15 cellular contexts compared by ENCODE assay signal in the genomic region with DNA sequence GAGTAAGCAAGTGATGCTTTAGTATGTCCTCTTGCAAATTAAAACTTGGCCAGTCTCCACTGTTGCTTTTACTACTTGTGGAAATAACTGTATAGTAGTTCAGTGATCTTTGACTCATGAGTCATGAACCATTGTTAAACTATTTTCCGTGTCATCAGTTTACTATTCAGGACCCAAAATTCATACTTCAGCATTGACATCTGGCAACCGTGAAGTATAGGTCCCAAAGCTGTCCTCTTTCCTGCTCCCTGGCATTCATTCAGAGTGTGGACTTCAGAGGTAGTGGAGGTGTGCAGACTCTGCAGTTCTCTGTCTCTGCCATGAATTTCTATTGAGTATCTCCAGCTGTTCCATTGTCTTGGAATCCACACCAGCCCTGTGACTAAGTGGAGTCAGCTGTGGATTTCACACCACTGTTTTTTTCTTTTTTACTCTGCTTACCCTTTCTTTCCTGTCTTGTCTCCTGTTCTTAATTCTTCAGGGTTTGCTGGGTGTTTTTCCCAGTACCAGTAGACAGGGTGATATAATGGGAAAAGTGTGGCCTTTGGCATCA. TPM values are rescaled to one million over a fixed set of nuclear protein-coding genes. Genes with fewer than 3 reads are reported as not detected.
DNase-seq lines count a peak whose midpoint lies in the region; ATAC-seq, FAIRE-seq and TF ChIP-seq lines count a peak whose summit lies in the region.
"Had no signal": no experiment of that assay in that cellular context is flagged by ENCODE, and none has a peak within 500 bp of the region (broad histone marks: within the 10 kb centered on the region; RNA-seq: fewer than 3 reads in every experiment).

No MANE protein-coding gene starts in this region.

- H3K4me3 Mint-ChIP-seq in MCF 10A (ENCODE audit: unreplicated experiment), result no peak overlapping the region
- H3K4me3 Mint-ChIP-seq in stimulated activated naive B cell treated with anti-CD40 and anti-IgM and Interleukin-4, amounts not matched to agents 10 μg/mL and 1 μg/mL and 100 μg/mL, for 72 hours, result no peak overlapping the region
- H3K4me3 Mint-ChIP-seq: activated naive CD8-positive, alpha-beta T cell treated with anti-CD3 and anti-CD28 coated beads, Interleukin-2, amount 50 U/mL, for 24 hours had no signal

- no peaks in the 10 kb centered on the region for H3K27me3 ChIP-seq in breast epithelium
- H3K27me3 ChIP-seq in K562 (ENCODE audit: control insufficient read depth in 2 of 2, insufficient read depth in 2 of 2, low read length in 2 of 2), result no peaks in the 10 kb centered on the region
- no peaks in the 10 kb centered on the region for H3K27me3 ChIP-seq in transverse colon
- H3K27me3 ChIP-seq: suprapubic skin had no signal

- no peaks in the 10 kb centered on the region for H3K27me3 Mint-ChIP-seq in MCF 10A (ENCODE audit: insufficient read depth, unreplicated experiment)
- H3K27me3 Mint-ChIP-seq in stimulated activated naive B cell treated with anti-CD40 and anti-IgM and Interleukin-4, amounts not matched to agents 10 μg/mL and 1 μg/mL and 100 μg/mL, for 72 hours, result no peaks in the 10 kb centered on the region
- H3K27me3 Mint-ChIP-seq: activated naive CD8-positive, alpha-beta T cell treated with anti-CD3 and anti-CD28 coated beads, Interleukin-2, amount 50 U/mL, for 24 hours had no signal

- no peaks in the 10 kb centered on the region for H3K36me3 Mint-ChIP-seq in MCF 10A (ENCODE audit: insufficient read depth, unreplicated experiment)
- H3K36me3 Mint-ChIP-seq in stimulated activated naive B cell treated with anti-CD40 and anti-IgM and Interleukin-4, amounts not matched to agents 10 μg/mL and 1 μg/mL and 100 μg/mL, for 72 hours, result peaks cover 12 to 25% of the 10 kb centered on the region in 2 donors

- CTCF ChIA-PET in MCF 10A (lab: Yijun Ruan, JAX), result interaction anchor here (0.8 to 2.0 kb wide), 4 partner anchors 11 to 180 kb away, joined by 3 to 6 read pairs (median 5); no protein-coding TSS in a partner anchor
- CTCF ChIA-PET in K562 (lab: Yijun Ruan, JAX; ENCODE audit: low intra/inter-chr PET ratio), result no interaction called here

- peak; percentile 29 for DNase-seq in MCF 10A (ENCODE audit: unreplicated experiment)
- no peak for DNase-seq in breast epithelium (ENCODE audit: low spot score in 2 of 2)
- no peak for DNase-seq in K562 (ENCODE audit: extremely low read depth in 1 of 4, low spot score in 3 of 4)
- peak; percentile 29 for DNase-seq in hepatic stellate cell (ENCODE audit: low spot score)
- DNase-seq in transverse colon, result no peak
- no peak for DNase-seq in stimulated activated naive B cell treated with anti-CD40 and anti-IgM and Interleukin-4, amounts not matched to agents 10 μg/mL and 1 μg/mL and 100 μg/mL, for 72 hours
- DNase-seq in hypothalamus (lab: John Stamatoyannopoulos, UW), result no peak
- DNase-seq: activated naive CD8-positive, alpha-beta T cell treated with anti-CD3 and anti-CD28 coated beads, Interleukin-2, amount 50 U/mL, for 24 hours; DMS79 treated with DMSO at 0.1 percent for 48 hours; NCI-H1417; NK-92 treated with Interleukin-12 subunit alpha and Interleukin-12 subunit beta, amount 100 ng/mL, for 24 hours; occipital lobe had no signal

- H3K9me3 ChIP-seq in breast epithelium, result no peaks in the 10 kb centered on the region
- H3K9me3 ChIP-seq in K562 (replicated peaks; ENCODE audit: control insufficient read depth, insufficient read depth, low read depth, low read length), result no peaks in the 10 kb centered on the region
- no peaks in the 10 kb centered on the region for H3K9me3 ChIP-seq in transverse colon
- H3K9me3 ChIP-seq: suprapubic skin had no signal

- H2AFZ ChIP-seq in K562 (ENCODE audit: low read depth, low read length), result no peak overlapping the region

- TF ChIP-seq CTCF in MCF 10A (IDR thresholded peaks at IDR 0.05; ENCODE audit: unreplicated experiment), result no peak
- no peak for TF ChIP-seq CTCF in breast epithelium (IDR thresholded peaks at IDR 0.05)
- no peak for TF ChIP-seq CTCF in K562 (IDR thresholded peaks at IDR 0.05 in 2 of 3, conservative IDR thresholded peaks at IDR 0.05 in 1 of 3; ENCODE audit: insufficient read depth in 2 of 3, low read depth in 1 of 3, low read length in 3 of 3)
- no peak for TF ChIP-seq CTCF in transverse colon (IDR thresholded peaks at IDR 0.05)

- H3K9me1 ChIP-seq in K562 (ENCODE audit: control insufficient read depth, insufficient read depth, low read length), result no peaks in the 10 kb centered on the region

- BruUV-seq in MCF 10A (replicated peaks; lab: Mats Ljungman, UMichigan), result no TSS peak
- no TSS peak for BruUV-seq in K562 (replicated peaks; lab: Mats Ljungman, UMichigan)

- WGBS in K562 (ENCODE audit: insufficient coverage, low coverage, missing lambda C conversion rate), result 17% methylated on average over 2 of the region's 2 CpGs
- 36% methylated on average over 2 of the region's 2 CpGs; no CpG with 5 or more reads in 1 of the 2 donors for WGBS in transverse colon (ENCODE audit: low coverage in 1 of 2), 2 donors

- ATAC-seq in K562 (no peak; the same call in 2 of the 3 replicates), GM18909 (IDR thresholded peaks at IDR 0.05; ENCODE audit: poor library complexity, unreplicated experiment) (no peak)
- no peak for ATAC-seq in stimulated activated naive B cell treated with anti-CD40 and anti-IgM and Interleukin-4, amounts not matched to agents 10 μg/mL and 1 μg/mL and 100 μg/mL, for 72 hours (replicated peaks)
- ATAC-seq: activated naive CD8-positive, alpha-beta T cell treated with anti-CD3 and anti-CD28 coated beads, Interleukin-2, amount 50 U/mL, for 24 hours had no signal

- no peaks in the 10 kb centered on the region for H3K79me2 ChIP-seq in K562 (ENCODE audit: control insufficient read depth, insufficient read depth, low read length)

- no peak for TF ChIP-seq POLR2A in breast epithelium (IDR thresholded peaks at IDR 0.05)
- no peak for TF ChIP-seq POLR2A in K562 (conservative IDR thresholded peaks at IDR 0.05)
- TF ChIP-seq POLR2A in transverse colon (IDR thresholded peaks at IDR 0.05), result no peak

- H3K9me3 Mint-ChIP-seq in MCF 10A (ENCODE audit: unreplicated experiment), result no peaks in the 10 kb centered on the region
- H3K9me3 Mint-ChIP-seq in stimulated activated naive B cell treated with anti-CD40 and anti-IgM and Interleukin-4, amounts not matched to agents 10 μg/mL and 1 μg/mL and 100 μg/mL, for 72 hours, result peaks cover 4% of the 10 kb centered on the region in 2 donors

- H3K36me3 ChIP-seq in breast epithelium (no peaks in the 10 kb centered on the region), K562 (ENCODE audit: control insufficient read depth, insufficient read depth, low read length) (no peaks in the 10 kb centered on the region), transverse colon (no peaks in the 10 kb centered on the region)
- H3K36me3 ChIP-seq: suprapubic skin had no signal

- peaks cover 21% of the 10 kb centered on the region for H3K4me1 Mint-ChIP-seq in MCF 10A (ENCODE audit: insufficient read depth, unreplicated experiment)
- peaks cover 26 to 27% of the 10 kb centered on the region in 2 donors for H3K4me1 Mint-ChIP-seq in stimulated activated naive B cell treated with anti-CD40 and anti-IgM and Interleukin-4, amounts not matched to agents 10 μg/mL and 1 μg/mL and 100 μg/mL, for 72 hours

- H3K9ac ChIP-seq in K562 (ENCODE audit: insufficient read depth in 1 of 2, low read depth in 2 of 2, low read length in 2 of 2), result no peak overlapping the region

- intact Hi-C loops in MCF 10A (cut with micrococcal nuclease), result no loop called here
- intact Hi-C loops in breast epithelium (cut with DNase I; ENCODE audit: low total_unique reads), result no loop called here
- intact Hi-C loops in K562 (cut with micrococcal nuclease), result loop anchor here (5.0 kb wide), 1 partner anchor 83 kb away; the partner anchor contains the start of gene TMOD1
- intact Hi-C loops in transverse colon (cut with DNase I; ENCODE audit: low total_unique reads), result no loop called here

- no peak overlapping the region for H3K27ac Mint-ChIP-seq in MCF 10A (ENCODE audit: low read depth, unreplicated experiment)
- no peak overlapping the region for H3K27ac Mint-ChIP-seq in stimulated activated naive B cell treated with anti-CD40 and anti-IgM and Interleukin-4, amounts not matched to agents 10 μg/mL and 1 μg/mL and 100 μg/mL, for 72 hours
- H3K27ac Mint-ChIP-seq: activated naive CD8-positive, alpha-beta T cell treated with anti-CD3 and anti-CD28 coated beads, Interleukin-2, amount 50 U/mL, for 24 hours had no signal

- H3K4me2 ChIP-seq in K562 (ENCODE audit: insufficient read depth, low read length), result no peak overlapping the region

- peak; percentile 44 for FAIRE-seq in K562 (lab: Jason Lieb, UNC)
- FAIRE-seq: endometrium had no signal

- in situ Hi-C loops in K562 (cut with MboI), result loop anchor here (10.0 kb wide), 1 partner anchor 565 kb away; the partner anchor contains the start of gene ZNF782
- in situ Hi-C loops in transverse colon (cut with MboI; ENCODE audit: low pct_ligation_motif_present in 1 of 4, low pct_unique_long_range_greater_than_20kb in 1 of 4, low sequenced_read_pairs in 3 of 4), result loop anchor here in 1 of 4 donors (10.0 kb wide), 1 partner anchor 565 kb away; the partner anchor contains the start of gene ZNF782

- H4K20me1 ChIP-seq in K562 (replicated peaks; ENCODE audit: control insufficient read depth, insufficient read depth, low read length), result no peaks in the 10 kb centered on the region

- H3K4me1 ChIP-seq in breast epithelium (no peaks in the 10 kb centered on the region), K562 (replicated peaks in 1 of 2; ENCODE audit: control insufficient read depth in 2 of 2, insufficient read depth in 2 of 2, low read length in 2 of 2) (0 out of 5 replicates have a peak, but pooled peaks cover 0 to 6% of the 10 kb centered on the region in 2 experiments), transverse colon (peaks cover 11 to 51% (median 30%) of the 10 kb centered on the region in 4 donors)

- no peak for TF ChIP-seq RAD21 in K562 (CRISPR knock-in tag; conservative IDR thresholded peaks at IDR 0.05 in 1 of 2, IDR thresholded peaks at IDR 0.05 in 1 of 2)

- POLR2A ChIA-PET in MCF 10A (lab: Yijun Ruan, JAX) (interaction anchor here (1.1 kb wide), 1 partner anchor 14 kb away, joined by 3 read pairs; no protein-coding TSS in a partner anchor), K562 (lab: Yijun Ruan, JAX) (interaction anchor here (0.6 to 1.1 kb wide), 3 partner anchors 11 to 177 kb away, joined by 3 read pairs; no protein-coding TSS in a partner anchor)

- TF ChIP-seq EP300 in K562 (IDR thresholded peaks at IDR 0.05; ENCODE audit: low read length) (no peak), transverse colon (IDR thresholded peaks at IDR 0.05; ENCODE audit: low read depth) (no peak)

- H3K27ac ChIP-seq in breast epithelium, result no peak overlapping the region
- no peak overlapping the region for H3K27ac ChIP-seq in K562 (ENCODE audit: extremely low read depth, low read depth, low read length)
- H3K27ac ChIP-seq in transverse colon, result peak overlapping the region; percentile 50 to 77 (median 63)
- H3K27ac ChIP-seq: suprapubic skin had no signal

- no peak overlapping the region for H3K4me3 ChIP-seq in breast epithelium
- no peak overlapping the region for H3K4me3 ChIP-seq in K562
- H3K4me3 ChIP-seq in transverse colon, result no peak overlapping the region
- H3K4me3 ChIP-seq: suprapubic skin had no signal

RNA-seq across cellular contexts. Expression of gene TDRD7, which starts 7.5 kb away (rescaled TPM):
- total RNA-seq in MCF 10A (2022) (7.1 and 8.2 TPM in 2 replicates), breast epithelium (10 to 100 TPM in 2 of 3 donors, 1 to 10 TPM in 1; 9.8 to 15.1 (median 14.8) TPM), K562 (2014; rRNA removed) (3.8 and 3.9 TPM in 2 replicates), K562 (2014; rRNA removed; fragmentation: Illumina TruSeq; extraction: Trizol) (7.7 and 7.8 TPM in 2 replicates), K562 (2015; rRNA removed; fragmentation: Illumina TruSeq; extraction: Trizol) (7.1 and 7.6 TPM in 2 replicates), K562 (2021) (6.0 and 6.1 TPM in 2 replicates), transverse colon (10 to 100 TPM; 15.0 to 47.4 (median 31.4) TPM)
- 3.0 and 5.1 TPM in 2 replicates for total RNA-seq in K562 (2011; cell fraction: chromatin; rRNA removed; ENCODE audit: low replicate concordance)
- total RNA-seq in K562 (2011; cell fraction: nucleolus; rRNA removed), result 1.5 and 2.1 TPM in 2 replicates
- 2.3 and 3.0 TPM in 2 replicates for total RNA-seq in K562 (2011; cell fraction: nucleoplasm; rRNA removed)
- polyA plus RNA-seq in K562 (2011; rRNA removed) (5.0 and 5.2 TPM in 2 replicates), K562 (2014; fragmentation: Illumina TruSeq; extraction: Trizol) (6.2 and 6.4 TPM in 2 replicates), K562 (2014; fragmentation: Nextera tagmentation; extraction: Ambion mirVana) (1 to 10 TPM; 2.2 to 2.3 TPM), K562 (2014; rRNA removed) (3.8 and 3.9 TPM in 2 replicates)
- polyA plus RNA-seq in K562 (2011; cell fraction: cytosol; rRNA removed), result 1.4 and 2.7 TPM in 2 replicates
- 3.0 and 4.2 TPM in 2 replicates for polyA plus RNA-seq in K562 (2011; cell fraction: nucleus; rRNA removed)
- 5.0 and 8.7 TPM in 2 replicates for polyA plus RNA-seq in K562 (2012)
- 7.2 and 8.5 TPM in 2 replicates for polyA minus RNA-seq in K562 (2011; rRNA and poly(A)+ RNA removed)
- polyA minus RNA-seq in K562 (2011; cell fraction: cytosol; rRNA and poly(A)+ RNA removed), result 2.3 and 3.4 TPM in 2 replicates
- 2.6 and 4.0 TPM in 2 replicates for polyA minus RNA-seq in K562 (2011; cell fraction: nucleus; rRNA and poly(A)+ RNA removed)

Comparison
In these comparisons a context has a peak if more than half of its experiments do, and no peak if none do; other contexts are left out.
1. DNase-seq: peak in MCF 10A (single experiment) and hepatic stellate cell (single experiment); none in breast epithelium (0 of 2), K562 (0 of 4), transverse colon (single experiment), stimulated activated naive B cell treated with anti-CD40 and anti-IgM and Interleukin-4, amounts not matched to agents 10 μg/mL and 1 μg/mL and 100 μg/mL, for 72 hours (single experiment) and hypothalamus (0 of 51).
2. H3K27ac ChIP-seq: peak in transverse colon (4 of 4); none in breast epithelium (0 of 2) and K562 (single experiment).